In the genomic region with DNA sequence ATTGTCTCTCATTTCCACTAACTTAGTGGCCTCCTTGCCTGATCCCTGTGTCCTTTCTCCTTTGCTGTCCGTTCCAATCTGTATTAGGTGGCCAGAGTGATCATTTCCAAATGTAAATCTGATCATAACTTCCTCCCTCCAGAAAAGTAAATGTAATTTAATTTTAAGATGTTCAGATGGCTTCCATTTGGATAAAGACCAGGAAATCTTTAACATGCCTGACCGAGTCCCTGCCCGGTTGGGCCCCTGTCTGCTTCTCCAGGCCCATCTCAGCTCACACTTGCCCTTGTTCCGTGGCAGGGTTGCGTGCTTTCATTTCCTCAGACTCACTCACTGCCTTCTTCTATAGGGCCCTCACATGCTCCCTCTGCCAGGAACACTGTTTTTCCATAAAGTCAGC, we compare ENCODE assay signal across 13 cellular contexts. TPM values are rescaled to one million over a fixed set of nuclear protein-coding genes. Genes with fewer than 3 reads are reported as not detected.
A peak's percentile ranks its signal among the peaks of the same experiment; 100 is the strongest.
DNase-seq lines count a peak whose midpoint lies in the region; ATAC-seq and TF ChIP-seq lines count a peak whose summit lies in the region.
"Had no signal": no experiment of that assay in that cellular context is flagged by ENCODE, and none has a peak within 500 bp of the region (broad histone marks: within the 10 kb centered on the region; RNA-seq: fewer than 3 reads in every experiment).

No MANE protein-coding gene starts in this region.

- H3K4me3 Mint-ChIP-seq in activated CD4-positive, alpha-beta T cell treated with anti-CD3 and anti-CD28 coated beads, Interleukin-2, amount 10 ng/mL, durations not matched to agents 7 days and 5 days: peak overlapping the region; percentile 7
- H3K4me3 Mint-ChIP-seq in Calu3 (ENCODE audit: low read depth, unreplicated experiment): no peak overlapping the region
- H3K4me3 Mint-ChIP-seq in naive thymus-derived CD4-positive, alpha-beta T cell: peak overlapping the region; percentile 23 to 93 (median 66)

- peak overlapping the region; percentile 43 for H3K27ac ChIP-seq in naive thymus-derived CD4-positive, alpha-beta T cell (ENCODE audit: low read depth, low read length)
- H3K27ac ChIP-seq in brain microvascular endothelial cell: no peak overlapping the region
- H3K27ac ChIP-seq: A549, neutrophil, suprapubic skin had no signal

- no TSS peak for BruUV-seq in Calu3 (replicated peaks; lab: Mats Ljungman, UMichigan)

- POLR2A ChIA-PET in activated CD4-positive, alpha-beta T cell treated with anti-CD3 and anti-CD28 coated beads, Interleukin-2, amount 10 ng/mL, durations not matched to agents 7 days and 5 days (lab: Charles Lee): no interaction called here
- POLR2A ChIA-PET in naive thymus-derived CD4-positive, alpha-beta T cell (lab: Charles Lee): interaction anchor here (0.5 to 1.3 kb wide), 3 partner anchors 15 to 343 kb away, joined by 3 to 9 read pairs (median 3); no protein-coding TSS in a partner anchor

- H3K4me1 ChIP-seq in naive thymus-derived CD4-positive, alpha-beta T cell (ENCODE audit: control insufficient read depth in 2 of 2, insufficient read depth in 2 of 2, low read length in 2 of 2): peaks cover 33 to 57% of the 10 kb centered on the region in 2 donors

- H3K27me3 ChIP-seq in naive thymus-derived CD4-positive, alpha-beta T cell (ENCODE audit: control insufficient read depth in 2 of 2, insufficient read depth in 2 of 2, low read length in 2 of 2): no peaks in the 10 kb centered on the region
- no peaks in the 10 kb centered on the region for H3K27me3 ChIP-seq in brain microvascular endothelial cell (replicated peaks)
- H3K27me3 ChIP-seq: neutrophil, suprapubic skin had no signal

- in situ Hi-C loops in brain microvascular endothelial cell (cut with HindIII; ENCODE audit: low pct_ligation_motif_present, low sequenced_read_pairs): no loop called here

- H3K27ac Mint-ChIP-seq in activated CD4-positive, alpha-beta T cell treated with anti-CD3 and anti-CD28 coated beads, Interleukin-2, amount 10 ng/mL, durations not matched to agents 7 days and 5 days: no peak overlapping the region
- peak overlapping the region; percentile 19 for H3K27ac Mint-ChIP-seq in Calu3 (ENCODE audit: unreplicated experiment)
- peak overlapping the region; percentile 78 to 81 for H3K27ac Mint-ChIP-seq in activated naive CD4-positive, alpha-beta T cell treated with anti-CD3 and anti-CD28 coated beads, Interleukin-2, amount 50 U/mL, for 72 hours
- H3K27ac Mint-ChIP-seq in naive thymus-derived CD4-positive, alpha-beta T cell: peak overlapping the region in 8 of 9 donors; percentile 47 to 89 (median 79)

- no peak for DNase-seq in activated CD4-positive, alpha-beta T cell treated with anti-CD3 and anti-CD28 coated beads, Interleukin-2, amount 10 ng/mL, durations not matched to agents 7 days and 5 days
- DNase-seq in activated CD4-positive, alpha-beta T cell treated with anti-CD3 and anti-CD28 coated beads for 1 hour: no peak
- DNase-seq in Calu3 (no peak), brain microvascular endothelial cell (no peak), NOMO-1 treated with dmso at 0.1 percent for 144 hours (lab: John Stamatoyannopoulos, UW; ENCODE audit: unreplicated experiment) (no peak)
- no peak for DNase-seq in activated naive CD4-positive, alpha-beta T cell treated with anti-CD3 and anti-CD28 coated beads, Interleukin-2, amount 50 U/mL, for 72 hours (ENCODE audit: low spot score in 2 of 2)
- DNase-seq in naive thymus-derived CD4-positive, alpha-beta T cell: no peak
- DNase-seq: caudate nucleus, H7 had no signal

- H3K4me3 ChIP-seq in naive thymus-derived CD4-positive, alpha-beta T cell (ENCODE audit: low read length): no peak overlapping the region
- no peak overlapping the region for H3K4me3 ChIP-seq in brain microvascular endothelial cell (ENCODE audit: low read depth, low read length)
- H3K4me3 ChIP-seq: A549, suprapubic skin had no signal

- H3K4me1 Mint-ChIP-seq in activated CD4-positive, alpha-beta T cell treated with anti-CD3 and anti-CD28 coated beads, Interleukin-2, amount 10 ng/mL, durations not matched to agents 7 days and 5 days: peaks cover 78% of the 10 kb centered on the region
- peaks cover 73% of the 10 kb centered on the region for H3K4me1 Mint-ChIP-seq in Calu3 (ENCODE audit: low read depth, unreplicated experiment)
- peaks cover 63 to 97% (median 88%) of the 10 kb centered on the region in 7 donors for H3K4me1 Mint-ChIP-seq in naive thymus-derived CD4-positive, alpha-beta T cell

- no peak for TF ChIP-seq CTCF in Calu3 (IDR thresholded peaks at IDR 0.05; ENCODE audit: unreplicated experiment)
- TF ChIP-seq CTCF in brain microvascular endothelial cell (IDR thresholded peaks at IDR 0.05; ENCODE audit: low read depth, low read length, missing control alignments): no peak

- no peaks in the 10 kb centered on the region for H3K9me3 Mint-ChIP-seq in activated CD4-positive, alpha-beta T cell treated with anti-CD3 and anti-CD28 coated beads, Interleukin-2, amount 10 ng/mL, durations not matched to agents 7 days and 5 days
- no peaks in the 10 kb centered on the region for H3K9me3 Mint-ChIP-seq in Calu3 (ENCODE audit: low read depth, unreplicated experiment)
- H3K9me3 Mint-ChIP-seq in activated naive CD4-positive, alpha-beta T cell treated with anti-CD3 and anti-CD28 coated beads, Interleukin-2, amount 50 U/mL, for 72 hours: no peaks in the 10 kb centered on the region
- H3K9me3 Mint-ChIP-seq in naive thymus-derived CD4-positive, alpha-beta T cell: no peaks in the 10 kb centered on the region

- H3K36me3 Mint-ChIP-seq in activated CD4-positive, alpha-beta T cell treated with anti-CD3 and anti-CD28 coated beads, Interleukin-2, amount 10 ng/mL, durations not matched to agents 7 days and 5 days (ENCODE audit: low read depth): peaks cover 54% of the 10 kb centered on the region
- peaks cover 26% of the 10 kb centered on the region for H3K36me3 Mint-ChIP-seq in Calu3 (ENCODE audit: insufficient read depth, unreplicated experiment)
- H3K36me3 Mint-ChIP-seq in activated naive CD4-positive, alpha-beta T cell treated with anti-CD3 and anti-CD28 coated beads, Interleukin-2, amount 50 U/mL, for 72 hours: peaks cover 0 to 7% of the 10 kb centered on the region in 2 donors
- H3K36me3 Mint-ChIP-seq in naive thymus-derived CD4-positive, alpha-beta T cell: peaks cover 0 to 32% (median 6%) of the 10 kb centered on the region in 5 donors

- ATAC-seq in activated naive CD4-positive, alpha-beta T cell treated with anti-CD3 and anti-CD28 coated beads, Interleukin-2, amount 50 U/mL, for 72 hours: peak in 1 of 2 donors; percentile 21
- no peak for ATAC-seq in naive thymus-derived CD4-positive, alpha-beta T cell
- ATAC-seq in HG03457 (IDR thresholded peaks at IDR 0.05; ENCODE audit: unreplicated experiment): no peak
- ATAC-seq: A549 had no signal

- no peaks in the 10 kb centered on the region for H3K9me3 ChIP-seq in naive thymus-derived CD4-positive, alpha-beta T cell (ENCODE audit: control insufficient read depth in 2 of 3, low read length in 3 of 3)
- H3K9me3 ChIP-seq: A549, neutrophil, suprapubic skin had no signal

- no peaks in the 10 kb centered on the region for H3K36me3 ChIP-seq in naive thymus-derived CD4-positive, alpha-beta T cell (ENCODE audit: control insufficient read depth in 2 of 3, insufficient read depth in 3 of 3, low read length in 3 of 3)
- no peaks in the 10 kb centered on the region for H3K36me3 ChIP-seq in brain microvascular endothelial cell (replicated peaks)
- H3K36me3 ChIP-seq: neutrophil, suprapubic skin had no signal

- CTCF ChIA-PET in activated CD4-positive, alpha-beta T cell treated with anti-CD3 and anti-CD28 coated beads, Interleukin-2, amount 10 ng/mL, durations not matched to agents 7 days and 5 days (lab: Charles Lee): interaction anchor here (1.0 to 1.1 kb wide), 2 partner anchors 11 to 15 kb away, joined by 3 read pairs; no protein-coding TSS in a partner anchor
- CTCF ChIA-PET in Calu3 (lab: Charles Lee): no interaction called here
- CTCF ChIA-PET in naive thymus-derived CD4-positive, alpha-beta T cell (lab: Charles Lee): no interaction called here

- H3K27me3 Mint-ChIP-seq in activated CD4-positive, alpha-beta T cell treated with anti-CD3 and anti-CD28 coated beads, Interleukin-2, amount 10 ng/mL, durations not matched to agents 7 days and 5 days: no peaks in the 10 kb centered on the region
- no peaks in the 10 kb centered on the region for H3K27me3 Mint-ChIP-seq in Calu3 (ENCODE audit: unreplicated experiment)
- H3K27me3 Mint-ChIP-seq in naive thymus-derived CD4-positive, alpha-beta T cell: no peaks in the 10 kb centered on the region

- intact Hi-C loops in Calu3 (cut with micrococcal nuclease; ENCODE audit: unreplicated experiment): no loop called here
- intact Hi-C loops in naive thymus-derived CD4-positive, alpha-beta T cell (cut with micrococcal nuclease): no loop called here

RNA-seq across cellular contexts. Expression of gene MAP3K1, which starts 7.6 kb away (rescaled TPM):
- 10 to 100 TPM; 59.9 to 63.9 TPM for total RNA-seq in activated CD4-positive, alpha-beta T cell treated with anti-CD3 and anti-CD28 coated beads, Interleukin-2, amount 10 ng/mL, durations not matched to agents 7 days and 5 days
- total RNA-seq in Calu3 (2022): 32.9 and 33.1 TPM in 2 replicates
- total RNA-seq in activated naive CD4-positive, alpha-beta T cell treated with anti-CD3 and anti-CD28 coated beads, Interleukin-2, amount 50 U/mL, for 72 hours: 10 to 100 TPM; 17.6 to 21.3 TPM
- total RNA-seq in naive thymus-derived CD4-positive, alpha-beta T cell: 10 to 100 TPM; 54.4 to 85.4 (median 77.3) TPM
- 10 to 100 TPM; 43.0 to 55.3 TPM for polyA plus RNA-seq in naive thymus-derived CD4-positive, alpha-beta T cell
